Comparison of ENCODE assay signal across 18 cellular contexts in the genomic region with DNA sequence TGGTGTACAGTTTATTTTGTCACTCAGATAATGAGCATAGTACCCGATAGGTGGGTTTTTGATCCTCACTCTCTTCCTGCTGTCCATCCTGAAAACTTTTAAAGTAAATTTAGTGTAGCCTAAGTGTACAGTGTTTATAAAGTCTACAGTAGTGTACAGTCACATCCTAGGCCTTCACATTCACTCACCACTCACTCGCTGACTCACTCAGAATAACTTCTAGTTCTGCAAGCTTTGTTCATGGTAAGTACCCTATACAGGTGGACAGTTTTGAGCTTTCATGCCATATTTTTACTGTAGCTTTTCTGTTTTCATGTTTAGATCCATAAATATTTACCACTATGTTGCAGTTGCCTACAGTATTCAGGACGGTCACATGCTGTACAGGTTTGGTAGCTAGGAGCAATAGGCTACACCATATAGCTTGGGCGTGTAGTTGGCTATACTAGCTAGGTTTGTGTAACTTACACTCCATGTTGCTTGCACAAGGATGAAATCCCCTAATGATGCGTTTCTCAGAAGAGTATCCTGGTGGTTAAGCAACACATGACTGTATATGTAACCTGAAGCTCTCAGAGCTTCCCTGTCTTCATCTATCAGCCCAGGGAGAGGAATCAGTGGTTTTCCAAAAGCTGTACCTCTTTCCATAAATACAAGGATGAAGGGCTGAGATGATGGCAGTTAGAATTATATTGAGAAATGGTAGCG.
DNase-seq lines count a peak whose midpoint lies in the region; ATAC-seq lines count a peak whose summit lies in the region.
"Had no signal": no experiment of that assay in that cellular context is flagged by ENCODE, and none has a peak within 500 bp of the region (broad histone marks: within the 10 kb centered on the region; RNA-seq: fewer than 3 reads in every experiment).

No MANE protein-coding gene starts in this region.

- H3K27me3 ChIP-seq in trophoblast cell (ENCODE audit: insufficient read depth, low read length): no peaks in the 10 kb centered on the region

- H3K27ac Mint-ChIP-seq in T-cell: no peak overlapping the region
- H3K27ac Mint-ChIP-seq: natural killer cell treated with Interleukin-12 subunit alpha and Interleukin-12 subunit beta and Interleukin-15 and Interleukin-18, amount 100 ng/mL, for 72 hours; WTC11 had no signal

- H3K4me3 ChIP-seq in trophoblast cell (ENCODE audit: low read depth, low read length): no peak overlapping the region
- H3K4me3 ChIP-seq: lung, psoas muscle had no signal

- no peaks in the 10 kb centered on the region for H3K9me3 ChIP-seq in trophoblast cell (ENCODE audit: insufficient read depth, low read depth, low read length)
- H3K9me3 ChIP-seq: psoas muscle had no signal

- no peak overlapping the region for H3K9ac ChIP-seq in trophoblast cell (ENCODE audit: low read length)

- no peaks in the 10 kb centered on the region for H3K36me3 Mint-ChIP-seq in T-cell
- H3K36me3 Mint-ChIP-seq: natural killer cell treated with Interleukin-12 subunit alpha and Interleukin-12 subunit beta and Interleukin-15 and Interleukin-18, amount 100 ng/mL, for 72 hours had no signal

- H2BK12ac ChIP-seq in trophoblast cell (ENCODE audit: low read length): no peak overlapping the region

- H3K4me2 ChIP-seq in trophoblast cell (ENCODE audit: low read length): no peak overlapping the region

- H3K79me2 ChIP-seq in trophoblast cell (ENCODE audit: control insufficient read depth, insufficient read depth, low read length, poor library complexity): no peaks in the 10 kb centered on the region

- peak overlapping the region; percentile 84 for H2BK120ac ChIP-seq in trophoblast cell (ENCODE audit: insufficient read depth, low read length, poor library complexity)

- CTCF ChIA-PET in T-cell (lab: Charles Lee): no interaction called here

- H4K91ac ChIP-seq in trophoblast cell (ENCODE audit: low read depth, low read length): peak overlapping the region; percentile 65

- ATAC-seq in HG02678 (IDR thresholded peaks at IDR 0.05; ENCODE audit: unreplicated experiment) (no peak), GM21786 (IDR thresholded peaks at IDR 0.05; ENCODE audit: unreplicated experiment) (no peak), GM21526 (IDR thresholded peaks at IDR 0.05; ENCODE audit: low FRiP score, unreplicated experiment) (no peak), T-cell (replicated peaks in 1 of 4) (no peak)
- ATAC-seq: natural killer cell treated with Interleukin-12 subunit alpha and Interleukin-12 subunit beta and Interleukin-15 and Interleukin-18, amount 100 ng/mL, for 72 hours; psoas muscle; WTC11 had no signal

- no peak overlapping the region for H3K14ac ChIP-seq in trophoblast cell (ENCODE audit: low read length)

- no peaks in the 10 kb centered on the region for H3K9me3 Mint-ChIP-seq in T-cell
- H3K9me3 Mint-ChIP-seq: natural killer cell treated with Interleukin-12 subunit alpha and Interleukin-12 subunit beta and Interleukin-15 and Interleukin-18, amount 100 ng/mL, for 72 hours had no signal

- H2AK5ac ChIP-seq in trophoblast cell (ENCODE audit: low read length): no peak overlapping the region

- H3K4me3 Mint-ChIP-seq in T-cell: no peak overlapping the region
- H3K4me3 Mint-ChIP-seq: natural killer cell treated with Interleukin-12 subunit alpha and Interleukin-12 subunit beta and Interleukin-15 and Interleukin-18, amount 100 ng/mL, for 72 hours; WTC11 had no signal

- H2AFZ ChIP-seq in trophoblast cell (ENCODE audit: insufficient read depth, low read length, poor library complexity): no peak overlapping the region

- H3K36me3 ChIP-seq in trophoblast cell (ENCODE audit: control insufficient read depth in 1 of 2, insufficient read depth in 2 of 2, low read length in 2 of 2): no peaks in the 10 kb centered on the region

- H3K18ac ChIP-seq in trophoblast cell (ENCODE audit: low read length): no peak overlapping the region

- H3K4me1 Mint-ChIP-seq in T-cell: no peaks in the 10 kb centered on the region

- H3K27me3 Mint-ChIP-seq in T-cell: peaks cover 0 to 4% of the 10 kb centered on the region in 2 donors
- H3K27me3 Mint-ChIP-seq: natural killer cell treated with Interleukin-12 subunit alpha and Interleukin-12 subunit beta and Interleukin-15 and Interleukin-18, amount 100 ng/mL, for 72 hours had no signal

- no CpG with 5 or more reads among the region's 6 CpGs for WGBS in trophoblast cell (ENCODE audit: extremely low coverage, insufficient coverage, insufficient read length)

- H3K79me1 ChIP-seq in trophoblast cell (ENCODE audit: low read length): peaks cover 5% of the 10 kb centered on the region

- no peak overlapping the region for H4K12ac ChIP-seq in trophoblast cell (ENCODE audit: low read depth, low read length)

- H3K4me1 ChIP-seq in trophoblast cell (ENCODE audit: control insufficient read depth in 1 of 2, insufficient read depth in 2 of 2, low read length in 2 of 2): peaks cover 5% of the 10 kb centered on the region in 2 experiments

- H3K27ac ChIP-seq in epithelial cell of prostate (peak overlapping the region; percentile 45), trophoblast cell (ENCODE audit: low read depth, low read length) (peak overlapping the region; percentile 32)
- H3K27ac ChIP-seq: psoas muscle had no signal

- POLR2A ChIA-PET in T-cell (lab: Charles Lee): no interaction called here

- DNase-seq in EL (peak; percentile 75), RKO (ENCODE audit: low spot score) (peak; percentile 82), epithelial cell of prostate (ENCODE audit: low read depth, low spot score) (peak; percentile 34), trophoblast cell (peak in 1 of 2 donors; percentile 53), T-cell (no peak)
- DNase-seq: activated CD8-positive, alpha-beta memory T cell treated with anti-CD3 and anti-CD28 coated beads for 24 hours; anterior cingulate cortex; foreskin melanocyte; NCI-H2081; NCI-H524 treated with DMSO at 0.1 percent for 48 hours; psoas muscle; substantia nigra had no signal

- peak overlapping the region; percentile 42 for H4K8ac ChIP-seq in trophoblast cell (ENCODE audit: low read depth, low read length)

- no peak overlapping the region for H2BK5ac ChIP-seq in trophoblast cell (ENCODE audit: low read depth, low read length, poor library complexity)

- H3K4ac ChIP-seq in trophoblast cell (ENCODE audit: low read depth, low read length): peak overlapping the region; percentile 40

- H3K23ac ChIP-seq in trophoblast cell (ENCODE audit: low read length): no peak overlapping the region

Comparison
In these comparisons a context has a peak if more than half of its experiments do, and no peak if none do; other contexts are left out.
1. DNase-seq: peak in EL (single experiment), RKO (single experiment) and epithelial cell of prostate (single experiment); none in T-cell (0 of 34).